8 cellular contexts compared by ENCODE assay signal in genomic region chr2:106104332-106105062, GRCh38.
DNase-seq lines count a peak whose midpoint lies in the region; ATAC-seq and TF ChIP-seq lines count a peak whose summit lies in the region.

No MANE protein-coding gene starts in this region.

- H3K4me1 Mint-ChIP-seq in activated naive CD8-positive, alpha-beta T cell treated with anti-CD3 and anti-CD28 coated beads, Interleukin-2, amount 10 ng/mL, durations not matched to agents 7 days and 5 days, result peaks cover 6% of the 10 kb centered on the region

- no peak overlapping the region for H3K4me2 ChIP-seq in MM.1S (ENCODE audit: low read depth, low read length)

- no peaks in the 10 kb centered on the region for H3F3A ChIP-seq in MM.1S (ENCODE audit: insufficient read depth, low read length)

- no peaks in the 10 kb centered on the region for H3K27me3 Mint-ChIP-seq in activated naive CD8-positive, alpha-beta T cell treated with anti-CD3 and anti-CD28 coated beads, Interleukin-2, amount 10 ng/mL, durations not matched to agents 7 days and 5 days

- no peaks in the 10 kb centered on the region for H3K9me3 ChIP-seq in MM.1S (replicated peaks; ENCODE audit: insufficient read depth, low read length)

- H3K36me3 ChIP-seq in MM.1S (replicated peaks; ENCODE audit: insufficient read depth, low read length), result no peaks in the 10 kb centered on the region

- H3K4me3 ChIP-seq in MM.1S (ENCODE audit: low read length), result no peak overlapping the region

- H3K4me3 Mint-ChIP-seq in activated naive CD8-positive, alpha-beta T cell treated with anti-CD3 and anti-CD28 coated beads, Interleukin-2, amount 10 ng/mL, durations not matched to agents 7 days and 5 days, result no peak overlapping the region

- H3K9ac ChIP-seq in MM.1S (ENCODE audit: low read length), result no peak overlapping the region

- TF ChIP-seq CTCF in MM.1S (IDR thresholded peaks at IDR 0.05; ENCODE audit: low read length), result peak; percentile 92

- no peak overlapping the region for H3K27ac ChIP-seq in MM.1S (ENCODE audit: low read length)

- H3K9me2 ChIP-seq in MM.1S (replicated peaks; ENCODE audit: insufficient read depth, low read length), result no peaks in the 10 kb centered on the region

- no peak overlapping the region for H2AFZ ChIP-seq in MM.1S (ENCODE audit: low read length)

- no peaks in the 10 kb centered on the region for H4K20me1 ChIP-seq in MM.1S (ENCODE audit: insufficient read depth, low read length)

- POLR2A ChIA-PET in activated naive CD8-positive, alpha-beta T cell treated with anti-CD3 and anti-CD28 coated beads, Interleukin-2, amount 10 ng/mL, durations not matched to agents 7 days and 5 days (lab: Charles Lee), result interaction anchor here (1.0 to 2.0 kb wide), 2 partner anchors 56 to 89 kb away, joined by 3 to 4 read pairs; no protein-coding TSS in a partner anchor

- no peaks in the 10 kb centered on the region for H3K4me1 ChIP-seq in MM.1S (ENCODE audit: low read length)

- DNase-seq in EL, result peak; percentile 54
- DNase-seq in H4 (ENCODE audit: low spot score), result peak; percentile 55
- peak; percentile 64 for DNase-seq in MM.1S
- peak; percentile 18 for DNase-seq in SKM-1 (lab: John Stamatoyannopoulos, UW; ENCODE audit: unreplicated experiment)
- no peak for DNase-seq in activated naive CD8-positive, alpha-beta T cell treated with anti-CD3 and anti-CD28 coated beads, Interleukin-2, amount 10 ng/mL, durations not matched to agents 7 days and 5 days
- DNase-seq in left cardiac atrium, result no peak
- DNase-seq in renal cortical epithelial cell (ENCODE audit: low read depth), result peak; percentile 52

- H3K79me2 ChIP-seq in MM.1S (ENCODE audit: low read length), result no peaks in the 10 kb centered on the region

- peak overlapping the region; percentile 77 for H3K27ac Mint-ChIP-seq in activated naive CD8-positive, alpha-beta T cell treated with anti-CD3 and anti-CD28 coated beads, Interleukin-2, amount 10 ng/mL, durations not matched to agents 7 days and 5 days

- H3K9me3 Mint-ChIP-seq in activated naive CD8-positive, alpha-beta T cell treated with anti-CD3 and anti-CD28 coated beads, Interleukin-2, amount 10 ng/mL, durations not matched to agents 7 days and 5 days, result no peaks in the 10 kb centered on the region

- intact Hi-C loops in left cardiac atrium (cut with DNase I), result loop anchor here (5.0 to 10.0 kb wide), 4 partner anchors 370 to 480 kb away; no protein-coding TSS in a partner anchor

- H3K27me3 ChIP-seq in MM.1S (replicated peaks; ENCODE audit: insufficient read depth, low read length), result no peaks in the 10 kb centered on the region

- peaks cover 14% of the 10 kb centered on the region for H3K36me3 Mint-ChIP-seq in activated naive CD8-positive, alpha-beta T cell treated with anti-CD3 and anti-CD28 coated beads, Interleukin-2, amount 10 ng/mL, durations not matched to agents 7 days and 5 days

- peak; percentile 76 for ATAC-seq in activated naive CD8-positive, alpha-beta T cell treated with anti-CD3 and anti-CD28 coated beads, Interleukin-2, amount 10 ng/mL, durations not matched to agents 7 days and 5 days (ENCODE audit: low read depth)
- ATAC-seq in left cardiac atrium (peak; percentile 62 to 64), GM21737 (IDR thresholded peaks at IDR 0.05; ENCODE audit: unreplicated experiment) (no peak)

Comparison
In these comparisons a context has a peak if more than half of its experiments do, and no peak if none do; other contexts are left out.
1. DNase-seq: peak in EL (single experiment), H4 (single experiment), MM.1S (single experiment), SKM-1 (single experiment) and renal cortical epithelial cell (single experiment); none in activated naive CD8-positive, alpha-beta T cell treated with anti-CD3 and anti-CD28 coated beads, Interleukin-2, amount 10 ng/mL, durations not matched to agents 7 days and 5 days (single experiment) and left cardiac atrium (single experiment).